In genomic region chr3:87227835-87228144, GRCh38 we compare ENCODE assay signal across 8 cellular contexts. TPM values are rescaled to one million over a fixed set of nuclear protein-coding genes. Genes with fewer than 3 reads are reported as not detected.
DNase-seq lines count a peak whose midpoint lies in the region; ATAC-seq and TF ChIP-seq lines count a peak whose summit lies in the region.

No MANE protein-coding gene starts in this region.

- H3K4me2 ChIP-seq in neural progenitor cell = peak overlapping the region; percentile 88

- H3K36me3 ChIP-seq in KOPT-K1 (ENCODE audit: insufficient read depth, low read length) (no peaks in the 10 kb centered on the region), neural progenitor cell (no peaks in the 10 kb centered on the region)

- CTCF ChIA-PET in activated naive CD4-positive, alpha-beta T cell treated with anti-CD3 and anti-CD28 coated beads, Interleukin-2, amount 10 ng/mL, durations not matched to agents 7 days and 5 days (lab: Charles Lee) = interaction anchor here (1.1 kb wide), 1 partner anchor 32 kb away, joined by 3 read pairs; no protein-coding TSS in a partner anchor

- no peak for ATAC-seq in HG03565 (IDR thresholded peaks at IDR 0.05; ENCODE audit: unreplicated experiment)

- H3K27me3 Mint-ChIP-seq in activated naive CD4-positive, alpha-beta T cell treated with anti-CD3 and anti-CD28 coated beads, Interleukin-2, amount 10 ng/mL, durations not matched to agents 7 days and 5 days = peaks cover 22% of the 10 kb centered on the region
- H3K27me3 Mint-ChIP-seq in neural progenitor cell (ENCODE audit: insufficient read depth, low read depth) = peaks cover 2% of the 10 kb centered on the region

- H3K79me2 ChIP-seq in neural progenitor cell (ENCODE audit: low read depth) = peaks cover 52% of the 10 kb centered on the region

- H3K36me3 Mint-ChIP-seq in activated naive CD4-positive, alpha-beta T cell treated with anti-CD3 and anti-CD28 coated beads, Interleukin-2, amount 10 ng/mL, durations not matched to agents 7 days and 5 days = peaks cover 10% of the 10 kb centered on the region
- no peaks in the 10 kb centered on the region for H3K36me3 Mint-ChIP-seq in neural progenitor cell

- no peaks in the 10 kb centered on the region for H4K20me1 ChIP-seq in neural progenitor cell (ENCODE audit: low read depth)

- H3K27me3 ChIP-seq in neural progenitor cell = peaks cover 5% of the 10 kb centered on the region

- H3K9me3 Mint-ChIP-seq in activated naive CD4-positive, alpha-beta T cell treated with anti-CD3 and anti-CD28 coated beads, Interleukin-2, amount 10 ng/mL, durations not matched to agents 7 days and 5 days = no peaks in the 10 kb centered on the region
- no peaks in the 10 kb centered on the region for H3K9me3 Mint-ChIP-seq in neural progenitor cell

- H3K27ac ChIP-seq in KOPT-K1 (ENCODE audit: low read depth, low read length, poor library complexity, severe bottlenecking) (peak overlapping the region; percentile 68), neural progenitor cell (peak overlapping the region; percentile 79)

- DNase-seq in activated naive CD4-positive, alpha-beta T cell treated with anti-CD3 and anti-CD28 coated beads, Interleukin-2, amount 10 ng/mL, durations not matched to agents 7 days and 5 days = no peak
- DNase-seq in activated naive CD4-positive, alpha-beta T cell (lab: John Stamatoyannopoulos, UW) = no peak
- DNase-seq in dermis blood vessel endothelial cell (peak; percentile 28), neural progenitor cell (ENCODE audit: low spot score) (no peak), GM19238 (ENCODE audit: insufficient read length, low spot score) (no peak), NCI-H146 (lab: John Stamatoyannopoulos, UW) (no peak)

- peak overlapping the region; percentile 79 for H3K4me3 ChIP-seq in neural progenitor cell

- H3K9me3 ChIP-seq in KOPT-K1 (ENCODE audit: insufficient read depth, low read length, poor library complexity, severe bottlenecking) (peaks cover 3% of the 10 kb centered on the region), neural progenitor cell (ENCODE audit: low read depth) (no peaks in the 10 kb centered on the region)

- peak overlapping the region; percentile 78 for H3K9ac ChIP-seq in neural progenitor cell

- peaks cover 7% of the 10 kb centered on the region for H3F3A ChIP-seq in neural progenitor cell (ENCODE audit: low read depth)

- H3K4me3 Mint-ChIP-seq in activated naive CD4-positive, alpha-beta T cell treated with anti-CD3 and anti-CD28 coated beads, Interleukin-2, amount 10 ng/mL, durations not matched to agents 7 days and 5 days = peak overlapping the region; percentile 96
- peak overlapping the region; percentile 99 for H3K4me3 Mint-ChIP-seq in neural progenitor cell

- peaks cover 20% of the 10 kb centered on the region for H3K4me1 ChIP-seq in neural progenitor cell

- peaks cover 26% of the 10 kb centered on the region for H3K4me1 Mint-ChIP-seq in activated naive CD4-positive, alpha-beta T cell treated with anti-CD3 and anti-CD28 coated beads, Interleukin-2, amount 10 ng/mL, durations not matched to agents 7 days and 5 days
- peaks cover 15% of the 10 kb centered on the region for H3K4me1 Mint-ChIP-seq in neural progenitor cell

- H2AFZ ChIP-seq in neural progenitor cell (replicated peaks) = peak overlapping the region; percentile 83

- peak overlapping the region; percentile 92 for H3K27ac Mint-ChIP-seq in activated naive CD4-positive, alpha-beta T cell treated with anti-CD3 and anti-CD28 coated beads, Interleukin-2, amount 10 ng/mL, durations not matched to agents 7 days and 5 days
- H3K27ac Mint-ChIP-seq in neural progenitor cell = peak overlapping the region; percentile 97

- no peak for TF ChIP-seq CTCF in neural progenitor cell (IDR thresholded peaks at IDR 0.05)

RNA-seq across cellular contexts. Expression of gene CHMP2B, which starts 0.7 kb away (rescaled TPM):
- total RNA-seq in dermis blood vessel endothelial cell (18.5 and 23.5 TPM in 2 replicates), neural progenitor cell (ENCODE audit: low replicate concordance) (34.5 and 62.4 TPM in 2 replicates)

RNA-seq across cellular contexts. Expression of gene POU1F1, which starts 48.6 kb away (rescaled TPM):
- total RNA-seq in dermis blood vessel endothelial cell = not detected in 2 replicates
- not detected in 2 replicates for total RNA-seq in neural progenitor cell (ENCODE audit: low replicate concordance)
